Comparison of ENCODE assay signal across 18 cellular contexts in the genomic region with DNA sequence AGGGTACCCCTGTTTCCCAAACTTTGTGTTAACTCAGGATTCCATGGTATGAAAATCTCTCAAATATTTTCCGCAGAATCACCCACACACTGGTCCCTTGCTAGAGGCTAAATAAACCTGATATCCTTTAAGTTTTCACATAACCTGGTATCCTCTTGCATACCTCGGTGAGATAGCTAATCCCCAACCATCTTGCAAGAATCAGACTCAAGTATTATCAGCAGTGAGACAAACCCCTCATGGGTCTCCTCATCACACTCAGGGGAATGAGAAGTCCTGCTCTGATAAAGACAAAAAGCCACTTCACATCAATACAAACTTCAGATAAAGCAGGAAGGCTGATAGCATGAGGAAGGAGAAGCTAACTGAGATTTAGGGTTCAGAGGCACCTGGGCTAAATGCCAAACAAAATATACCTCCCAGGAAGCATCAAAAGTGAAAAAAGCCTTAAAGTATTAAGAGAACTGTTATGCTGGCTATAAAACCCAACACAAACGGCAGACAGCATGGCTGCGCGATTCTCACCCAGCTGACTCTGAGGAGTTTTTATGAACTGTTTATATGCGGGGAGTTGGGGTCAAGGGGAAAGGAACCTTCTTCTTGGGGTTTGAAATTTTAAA.
"Had no signal": no experiment of that assay in that cellular context is flagged by ENCODE, and none has a peak within 500 bp of the region (broad histone marks: within the 10 kb centered on the region; RNA-seq: fewer than 3 reads in every experiment).

No MANE protein-coding gene starts in this region.

- H3K27ac ChIP-seq: foreskin keratinocyte, hepatocyte, parathyroid adenoma, stomach, vagina had no signal

- H3K9me3 ChIP-seq: stomach, vagina had no signal

- H3K27me3 Mint-ChIP-seq: activated B cell treated with CpG ODN at 0.5 μM for 24 hours; activated CD4-positive, alpha-beta memory T cell treated with anti-CD3 and anti-CD28 coated beads, Interleukin-2, amount 10 ng/mL, durations not matched to agents 7 days and 5 days; activated CD8-positive, alpha-beta memory T cell treated with anti-CD3 and anti-CD28 coated beads, Interleukin-2, amount 10 ng/mL, durations not matched to agents 7 days and 5 days; naive thymus-derived CD8-positive, alpha-beta T cell had no signal

- DNase-seq: activated B cell treated with CpG ODN at 0.5 μM for 24 hours; activated CD4-positive, alpha-beta memory T cell treated with anti-CD3 and anti-CD28 coated beads, Interleukin-2, amount 10 ng/mL, durations not matched to agents 7 days and 5 days; activated CD4-positive, alpha-beta T cell treated with anti-CD3 and anti-CD28 coated beads for 48 hours; activated CD8-positive, alpha-beta memory T cell treated with anti-CD3 and anti-CD28 coated beads, Interleukin-2, amount 10 ng/mL, durations not matched to agents 7 days and 5 days; activated naive CD4-positive, alpha-beta T cell treated with anti-CD3 and anti-CD28 coated beads for 36 hours; foreskin keratinocyte; left cardiac atrium; naive thymus-derived CD8-positive, alpha-beta T cell; stimulated activated CD4-positive, alpha-beta T cell treated with anti-CD3 and anti-CD28 coated beads, Interleukin-4, amount 100 ng/mL, for 1 hour; stomach; T-helper 2 cell; trophoblast cell had no signal

- H3K9ac ChIP-seq: parathyroid adenoma had no signal

- H3K4me1 ChIP-seq: foreskin keratinocyte, parathyroid adenoma had no signal

- H2AFZ ChIP-seq: hepatocyte, parathyroid adenoma had no signal

- H3K4me3 Mint-ChIP-seq: activated B cell treated with CpG ODN at 0.5 μM for 24 hours; activated CD4-positive, alpha-beta memory T cell treated with anti-CD3 and anti-CD28 coated beads, Interleukin-2, amount 10 ng/mL, durations not matched to agents 7 days and 5 days; activated CD8-positive, alpha-beta memory T cell treated with anti-CD3 and anti-CD28 coated beads, Interleukin-2, amount 10 ng/mL, durations not matched to agents 7 days and 5 days; activated naive CD4-positive, alpha-beta T cell treated with anti-CD3 and anti-CD28 coated beads for 36 hours had no signal

- H3K4me2 ChIP-seq: hepatocyte, smooth muscle cell had no signal

- H3K27ac Mint-ChIP-seq: activated B cell treated with CpG ODN at 0.5 μM for 24 hours; activated CD4-positive, alpha-beta memory T cell treated with anti-CD3 and anti-CD28 coated beads, Interleukin-2, amount 10 ng/mL, durations not matched to agents 7 days and 5 days; activated CD8-positive, alpha-beta memory T cell treated with anti-CD3 and anti-CD28 coated beads, Interleukin-2, amount 10 ng/mL, durations not matched to agents 7 days and 5 days; activated naive CD4-positive, alpha-beta T cell treated with anti-CD3 and anti-CD28 coated beads for 36 hours; activated T-helper 2 cell treated with anti-CD3 and anti-CD28 coated beads, Interferon-gamma antibody, Interleukin-2, Interleukin-4, amounts not matched to agents 10 μg/mL and 5 μg/mL and 100 μg/mL, durations not matched to agents 14 hours and 24 hours and 36 hours; naive thymus-derived CD8-positive, alpha-beta T cell had no signal

- ATAC-seq: activated CD8-positive, alpha-beta memory T cell treated with anti-CD3 and anti-CD28 coated beads, Interleukin-2, amount 10 ng/mL, durations not matched to agents 7 days and 5 days; foreskin keratinocyte; left cardiac atrium; naive thymus-derived CD8-positive, alpha-beta T cell; sciatic nerve had no signal

- H3K27me3 ChIP-seq: foreskin keratinocyte, hepatocyte, stomach, vagina had no signal

- H3K9me3 Mint-ChIP-seq: activated B cell treated with CpG ODN at 0.5 μM for 24 hours had no signal
